ENCODE assay signal across 18 cellular contexts in the genomic region with DNA sequence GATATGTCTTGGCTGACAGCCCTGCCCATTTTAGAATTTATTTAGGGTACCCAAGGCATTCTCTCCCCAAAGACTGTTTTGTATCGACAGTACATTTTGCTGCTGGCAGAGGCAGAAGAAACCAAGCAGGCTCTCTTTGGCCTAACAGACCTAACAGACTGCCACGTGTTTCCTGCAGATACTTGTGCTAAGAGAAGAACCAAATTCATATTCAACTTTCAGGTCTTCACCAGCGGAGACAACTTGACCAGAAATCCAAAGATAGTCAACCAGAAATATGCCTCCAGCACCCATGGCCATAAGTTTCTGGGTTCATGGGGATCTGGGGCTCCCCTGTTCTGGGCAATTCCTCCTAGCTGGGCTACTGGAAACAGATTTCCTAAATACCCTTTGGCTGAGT.
DNase-seq lines count a peak whose midpoint lies in the region; ATAC-seq, FAIRE-seq and TF ChIP-seq lines count a peak whose summit lies in the region.
"Had no signal": no experiment of that assay in that cellular context is flagged by ENCODE, and none has a peak within 500 bp of the region (broad histone marks: within the 10 kb centered on the region; RNA-seq: fewer than 3 reads in every experiment).

No MANE protein-coding gene starts in this region.

- no peak overlapping the region for H3K4me3 Mint-ChIP-seq in activated T-helper 17 cell treated with anti-CD3 and anti-CD28 coated beads, Interleukin-2, amount 50 U/mL, for 72 hours
- H3K4me3 Mint-ChIP-seq: B cell; CD4-positive, alpha-beta T cell; HFFc6 had no signal

- H3K9me1 ChIP-seq in endothelial cell of umbilical vein (replicated peaks; ENCODE audit: control insufficient read depth, extremely low read depth, insufficient read depth, low read length), result no peaks in the 10 kb centered on the region

- H3K27me3 ChIP-seq in PC-9 (ENCODE audit: insufficient read depth, low read depth) (peaks cover 4% of the 10 kb centered on the region; the same call in 1 of the 2 replicates), endothelial cell of umbilical vein (ENCODE audit: control insufficient read depth in 2 of 2, insufficient read depth in 2 of 2, low read length in 2 of 2) (no peaks in the 10 kb centered on the region), esophagus squamous epithelium (no peaks in the 10 kb centered on the region)

- POLR2A ChIA-PET in PC-9 (lab: Charles Lee; ENCODE audit: unreplicated experiment), result no interaction called here
- POLR2A ChIA-PET in endothelial cell of umbilical vein (lab: Charles Lee), result no interaction called here

- no peaks in the 10 kb centered on the region for H3K9me3 ChIP-seq in PC-9 (ENCODE audit: insufficient read depth, low read depth)
- H3K9me3 ChIP-seq in endothelial cell of umbilical vein (replicated peaks; ENCODE audit: control insufficient read depth, insufficient read depth, low read length), result no peaks in the 10 kb centered on the region
- no peaks in the 10 kb centered on the region for H3K9me3 ChIP-seq in esophagus squamous epithelium
- H3K9me3 ChIP-seq in mucosa of descending colon, result no peaks in the 10 kb centered on the region

- dilution Hi-C loops in endothelial cell of umbilical vein (cut with MboI; ENCODE audit: extremely low pct_ligation_motif_present, low sequenced_read_pairs), result no loop called here

- no peaks in the 10 kb centered on the region for H3K9me3 Mint-ChIP-seq in activated T-helper 17 cell treated with anti-CD3 and anti-CD28 coated beads, Interleukin-2, amount 50 U/mL, for 72 hours
- H3K9me3 Mint-ChIP-seq: CD4-positive, alpha-beta T cell; HFFc6; IgD-negative memory B cell had no signal

- H3F3A ChIP-seq in PC-9 (ENCODE audit: insufficient read depth, low read depth), result peaks cover 8% of the 10 kb centered on the region; the same call in 1 of the 2 replicates

- no peaks in the 10 kb centered on the region for H3K4me1 Mint-ChIP-seq in activated T-helper 17 cell treated with anti-CD3 and anti-CD28 coated beads, Interleukin-2, amount 50 U/mL, for 72 hours
- H3K4me1 Mint-ChIP-seq: B cell, IgD-negative memory B cell had no signal

- no peaks in the 10 kb centered on the region for H3K79me2 ChIP-seq in PC-9 (ENCODE audit: low read depth)
- no peaks in the 10 kb centered on the region for H3K79me2 ChIP-seq in endothelial cell of umbilical vein (ENCODE audit: control insufficient read depth, insufficient read depth, low read length)

- no peak overlapping the region for H3K9ac ChIP-seq in endothelial cell of umbilical vein (replicated peaks; ENCODE audit: extremely low read depth, insufficient read depth, low read length)

- DNase-seq in PC-9, result no peak
- DNase-seq in endothelial cell of umbilical vein (ENCODE audit: low read depth, low spot score), result peak; percentile 64
- DNase-seq in esophagus squamous epithelium (lab: John Stamatoyannopoulos, UW), result no peak
- DNase-seq in mucosa of descending colon, result no peak
- DNase-seq: C1 segment of cervical spinal cord; CD4-positive, alpha-beta T cell; DMS79; HCEC 1CT had no signal

- H4K20me1 ChIP-seq in PC-9 (ENCODE audit: insufficient read depth), result no peaks in the 10 kb centered on the region
- H4K20me1 ChIP-seq in endothelial cell of umbilical vein (replicated peaks; ENCODE audit: control insufficient read depth, extremely low read depth, insufficient read depth, low read length), result no peaks in the 10 kb centered on the region

- no peak overlapping the region for H3K4me3 ChIP-seq in PC-9
- H3K4me3 ChIP-seq in endothelial cell of umbilical vein (replicated peaks in 1 of 3; ENCODE audit: insufficient read depth in 1 of 3, low read depth in 1 of 3, low read length in 3 of 3), result no peak overlapping the region
- no peak overlapping the region for H3K4me3 ChIP-seq in esophagus squamous epithelium
- H3K4me3 ChIP-seq in mucosa of descending colon, result no peak overlapping the region
- H3K4me3 ChIP-seq: GM12878 had no signal

- 27 to 62% methylated on average over 3 of the region's 3 CpGs for WGBS in esophagus squamous epithelium, 2 donors

- no peak overlapping the region for H3K27ac Mint-ChIP-seq in activated T-helper 17 cell treated with anti-CD3 and anti-CD28 coated beads, Interleukin-2, amount 50 U/mL, for 72 hours
- H3K27ac Mint-ChIP-seq: B cell; CD4-positive, alpha-beta T cell; HFFc6; IgD-negative memory B cell had no signal

- no peaks in the 10 kb centered on the region for H3K36me3 Mint-ChIP-seq in activated T-helper 17 cell treated with anti-CD3 and anti-CD28 coated beads, Interleukin-2, amount 50 U/mL, for 72 hours (ENCODE audit: low read depth)

- H3K27ac ChIP-seq in PC-9, result no peak overlapping the region
- H3K27ac ChIP-seq in endothelial cell of umbilical vein (ENCODE audit: insufficient read depth, low read depth, low read length), result no peak overlapping the region
- H3K27ac ChIP-seq in esophagus squamous epithelium, result no peak overlapping the region

- 0 out of 2 replicates have a peak overlapping the region, but pooled peaks have one; percentile 5 for H3K4me2 ChIP-seq in PC-9
- H3K4me2 ChIP-seq in endothelial cell of umbilical vein (ENCODE audit: insufficient read depth, low read length), result no peak overlapping the region

- TF ChIP-seq POLR2A in endothelial cell of umbilical vein (IDR thresholded peaks at IDR 0.05; ENCODE audit: low read depth, low read length), result no peak
- no peak for TF ChIP-seq POLR2A in esophagus squamous epithelium (IDR thresholded peaks at IDR 0.05)

- H2AFZ ChIP-seq in PC-9 (no peak overlapping the region), endothelial cell of umbilical vein (ENCODE audit: low read depth, low read length) (peak overlapping the region; percentile 61)

- TF ChIP-seq CTCF in PC-9 (conservative IDR thresholded peaks at IDR 0.05) (no peak), endothelial cell of umbilical vein (IDR thresholded peaks at IDR 0.05; ENCODE audit: extremely low read depth in 1 of 2, insufficient read depth in 1 of 2, low read depth in 1 of 2, low read length in 2 of 2) (no peak), esophagus squamous epithelium (IDR thresholded peaks at IDR 0.05) (no peak), mucosa of descending colon (IDR thresholded peaks at IDR 0.05) (no peak)

- FAIRE-seq in endothelial cell of umbilical vein (lab: Jason Lieb, UNC), result peak; percentile 42
- FAIRE-seq: A204.1, GM12878, GM19239 had no signal

- CTCF ChIA-PET in PC-9 (lab: Charles Lee), result no interaction called here
- CTCF ChIA-PET in endothelial cell of umbilical vein (lab: Charles Lee), result interaction anchor here (1.1 kb wide), 1 partner anchor 23 kb away, joined by 4 read pairs; no protein-coding TSS in a partner anchor

- H3K36me3 ChIP-seq in PC-9 (ENCODE audit: low read depth) (no peaks in the 10 kb centered on the region), endothelial cell of umbilical vein (ENCODE audit: control insufficient read depth in 2 of 2, extremely low read depth in 1 of 2, insufficient read depth in 2 of 2, low read length in 2 of 2) (no peaks in the 10 kb centered on the region), esophagus squamous epithelium (no peaks in the 10 kb centered on the region), mucosa of descending colon (ENCODE audit: low read depth) (no peaks in the 10 kb centered on the region)

- H3K27me3 Mint-ChIP-seq in activated T-helper 17 cell treated with anti-CD3 and anti-CD28 coated beads, Interleukin-2, amount 50 U/mL, for 72 hours, result peaks cover 4% of the 10 kb centered on the region
- H3K27me3 Mint-ChIP-seq: B cell; CD4-positive, alpha-beta T cell had no signal

- ATAC-seq in GM18498 (IDR thresholded peaks at IDR 0.05; ENCODE audit: unreplicated experiment) (peak; percentile 55), HG03025 (IDR thresholded peaks at IDR 0.05; ENCODE audit: low FRiP score, unreplicated experiment) (peak; percentile 56), HG03378 (IDR thresholded peaks at IDR 0.05; ENCODE audit: unreplicated experiment) (no peak), mucosa of descending colon (no peak)
- ATAC-seq in activated T-helper 17 cell treated with anti-CD3 and anti-CD28 coated beads, Interleukin-2, amount 50 U/mL, for 72 hours (replicated peaks), result no peak
- ATAC-seq: GM12878 had no signal

- intact Hi-C loops in PC-9 (cut with micrococcal nuclease; ENCODE audit: unreplicated experiment), result no loop called here
- intact Hi-C loops in endothelial cell of umbilical vein (cut with micrococcal nuclease), result loop anchor here (2.0 kb wide), 1 partner anchor 46 kb away; no protein-coding TSS in a partner anchor
- intact Hi-C loops in esophagus squamous epithelium (cut with DNase I), result no loop called here
- intact Hi-C loops in mucosa of descending colon (cut with DNase I, micrococcal nuclease), result no loop called here

- BruUV-seq in PC-9 (replicated peaks; lab: Mats Ljungman, UMichigan), result no TSS peak
- no TSS peak for BruUV-seq in endothelial cell of umbilical vein (replicated peaks; lab: Mats Ljungman, UMichigan)

- no peaks in the 10 kb centered on the region; the same call in 1 of the 2 replicates for H3K9me2 ChIP-seq in PC-9 (ENCODE audit: insufficient read depth)

- peaks cover 7% of the 10 kb centered on the region; the same call in 1 of the 2 replicates for H3K4me1 ChIP-seq in PC-9 (replicated peaks; ENCODE audit: insufficient read depth)
- H3K4me1 ChIP-seq in endothelial cell of umbilical vein (ENCODE audit: control insufficient read depth, extremely low read depth, insufficient read depth, low read length), result peaks cover 6% of the 10 kb centered on the region
- H3K4me1 ChIP-seq in esophagus squamous epithelium, result no peaks in the 10 kb centered on the region
- H3K4me1 ChIP-seq in mucosa of descending colon (ENCODE audit: low read depth), result no peaks in the 10 kb centered on the region

TF ChIP-seq in endothelial cell of umbilical vein, 7 proteins besides CTCF, POLR2A, EP300 and RAD21:
- TF ChIP-seq, protein P1, sequence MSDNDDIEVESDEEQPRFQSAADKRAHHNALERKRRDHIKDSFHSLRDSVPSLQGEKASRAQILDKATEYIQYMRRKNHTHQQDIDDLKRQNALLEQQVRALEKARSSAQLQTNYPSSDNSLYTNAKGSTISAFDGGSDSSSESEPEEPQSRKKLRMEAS (IDR thresholded peaks at IDR 0.05; ENCODE audit: insufficient read depth, insufficient read length), result peak; percentile 20
- no peak for TF ChIP-seq GATA2 (IDR thresholded peaks at IDR 0.05; ENCODE audit: insufficient read depth, insufficient read length, low read depth, low read length)
TF ChIP-seq in endothelial cell of umbilical vein: peak in this region for 1.

Comparison
In these comparisons a context has a peak if more than half of its experiments do, and no peak if none do; other contexts are left out.
1. ATAC-seq: peak in GM18498 (single experiment) and HG03025 (single experiment); none in activated T-helper 17 cell treated with anti-CD3 and anti-CD28 coated beads, Interleukin-2, amount 50 U/mL, for 72 hours (single experiment), HG03378 (single experiment) and mucosa of descending colon (single experiment).